ENCODE assay signal across 1 cellular context in the genomic region with DNA sequence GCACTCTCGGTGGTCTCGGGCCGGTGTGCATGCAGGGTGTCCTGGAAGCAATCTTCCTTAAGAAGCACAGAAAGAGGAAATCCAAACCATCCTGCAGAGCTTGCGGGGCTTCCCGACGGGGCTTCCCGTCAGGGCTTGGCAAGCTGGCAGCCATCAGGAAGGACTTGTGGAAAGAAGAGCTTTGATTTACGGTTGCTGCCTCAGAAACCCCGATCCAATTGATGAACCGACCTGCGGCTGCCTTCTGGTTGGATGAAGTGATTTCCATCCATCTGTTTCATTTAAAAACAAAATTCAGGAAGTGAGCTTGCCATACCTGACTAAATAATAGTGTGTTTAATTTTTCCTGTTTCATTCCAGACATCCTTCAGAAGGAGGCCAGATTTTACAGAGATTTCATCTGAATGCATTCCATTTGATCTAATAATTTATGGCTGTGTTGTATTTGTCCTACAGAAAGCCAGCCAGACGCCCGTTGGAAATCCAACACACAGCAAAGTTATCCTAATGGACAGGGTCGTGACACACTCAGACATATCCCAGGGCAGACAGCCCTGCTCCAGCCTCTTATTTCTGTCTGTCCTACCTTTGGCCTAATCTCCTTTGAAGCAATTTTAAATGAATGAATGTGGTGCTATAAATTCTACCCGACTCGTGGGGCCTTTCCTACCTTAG.
TF ChIP-seq lines count a peak whose summit lies in the region.

No MANE protein-coding gene starts in this region.

TF ChIP-seq in SK-N-SH treated with all-trans-retinoic acid at 6 μM for 48 hours, 23 proteins besides CTCF, POLR2A, EP300 and RAD21 (continued from another document):
- TF ChIP-seq, protein P1, sequence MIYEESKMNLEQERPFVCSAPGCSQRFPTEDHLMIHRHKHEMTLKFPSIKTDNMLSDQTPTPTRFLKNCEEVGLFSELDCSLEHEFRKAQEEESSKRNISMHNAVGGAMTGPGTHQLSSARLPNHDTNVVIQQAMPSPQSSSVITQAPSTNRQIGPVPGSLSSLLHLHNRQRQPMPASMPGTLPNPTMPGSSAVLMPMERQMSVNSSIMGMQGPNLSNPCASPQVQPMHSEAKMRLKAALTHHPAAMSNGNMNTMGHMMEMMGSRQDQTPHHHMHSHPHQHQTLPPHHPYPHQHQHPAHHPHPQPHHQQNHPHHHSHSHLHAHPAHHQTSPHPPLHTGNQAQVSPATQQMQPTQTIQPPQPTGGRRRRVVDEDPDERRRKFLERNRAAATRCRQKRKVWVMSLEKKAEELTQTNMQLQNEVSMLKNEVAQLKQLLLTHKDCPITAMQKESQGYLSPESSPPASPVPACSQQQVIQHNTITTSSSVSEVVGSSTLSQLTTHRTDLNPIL (CRISPR knock-in tag; IDR thresholded peaks at IDR 0.05; ENCODE audit: low read depth) = no peak
